ENCODE assay signal across 14 cellular contexts in the genomic region with DNA sequence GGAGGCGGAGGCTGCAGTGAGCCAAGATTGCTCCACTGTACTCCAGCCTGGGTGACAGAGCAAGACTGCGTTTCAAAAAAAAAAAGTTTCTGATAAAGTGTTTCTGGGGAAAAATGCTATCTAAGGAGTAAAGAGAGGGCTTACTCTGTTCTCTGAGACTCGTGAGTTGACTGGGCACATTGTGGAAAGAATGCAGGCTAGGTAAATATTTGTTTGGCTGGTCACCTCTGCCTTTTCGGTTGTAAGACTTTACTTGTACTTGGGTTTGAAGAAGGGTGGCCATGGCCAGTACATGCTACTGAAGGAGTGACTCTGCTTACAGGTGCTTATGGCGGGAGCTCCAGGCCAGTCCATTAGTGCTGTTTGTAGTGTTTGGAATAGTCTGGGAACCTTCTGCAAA.
DNase-seq lines count a peak whose midpoint lies in the region; ATAC-seq and TF ChIP-seq lines count a peak whose summit lies in the region.
"Had no signal": no experiment of that assay in that cellular context is flagged by ENCODE, and none has a peak within 500 bp of the region (broad histone marks: within the 10 kb centered on the region; RNA-seq: fewer than 3 reads in every experiment).

No MANE protein-coding gene starts in this region.

- no peaks in the 10 kb centered on the region for H3K27me3 Mint-ChIP-seq in activated naive CD4-positive, alpha-beta T cell treated with anti-CD3 and anti-CD28 coated beads for 36 hours (ENCODE audit: low read depth)
- H3K27me3 Mint-ChIP-seq in memory B cell: no peaks in the 10 kb centered on the region
- H3K27me3 Mint-ChIP-seq: CD4-positive, CD25-positive, alpha-beta regulatory T cell had no signal

- intact Hi-C loops in activated naive CD4-positive, alpha-beta T cell treated with anti-CD3 and anti-CD28 coated beads for 36 hours (cut with micrococcal nuclease): loop anchor here (2.0 kb wide), 1 partner anchor 69 kb away; no protein-coding TSS in a partner anchor
- intact Hi-C loops in testis (cut with DNase I; ENCODE audit: low total_unique reads): no loop called here
- intact Hi-C loops in prostate gland (cut with DNase I): no loop called here

- H4K20me1 ChIP-seq in OCI-LY1 (ENCODE audit: insufficient read depth, low read length): no peaks in the 10 kb centered on the region
- H4K20me1 ChIP-seq: BLaER1 had no signal

- no peaks in the 10 kb centered on the region for H3F3A ChIP-seq in OCI-LY1 (ENCODE audit: insufficient read depth, low read length)

- no peak overlapping the region for H2AFZ ChIP-seq in OCI-LY1 (ENCODE audit: low read length)
- H2AFZ ChIP-seq: GM23338 had no signal

- no peaks in the 10 kb centered on the region; the same call in 1 of the 2 replicates for H3K79me2 ChIP-seq in OCI-LY1 (ENCODE audit: insufficient read depth, low read length)

- no peak for TF ChIP-seq POLR2A in testis (IDR thresholded peaks at IDR 0.05)
- TF ChIP-seq POLR2A in prostate gland (IDR thresholded peaks at IDR 0.05): no peak

- no peak overlapping the region for H3K4me3 Mint-ChIP-seq in activated naive CD4-positive, alpha-beta T cell treated with anti-CD3 and anti-CD28 coated beads for 36 hours
- H3K4me3 Mint-ChIP-seq in memory B cell: no peak overlapping the region
- H3K4me3 Mint-ChIP-seq: GM23338, H9 had no signal

- TF ChIP-seq CTCF in OCI-LY1 (IDR thresholded peaks at IDR 0.05; ENCODE audit: low read length): no peak
- TF ChIP-seq CTCF in testis (IDR thresholded peaks at IDR 0.05): no peak
- TF ChIP-seq CTCF in prostate gland (IDR thresholded peaks at IDR 0.05): no peak

- DNase-seq in activated naive CD4-positive, alpha-beta T cell treated with anti-CD3 and anti-CD28 coated beads, Interleukin-2, amount 50 U/mL, for 72 hours (ENCODE audit: low spot score in 2 of 2): no peak
- DNase-seq in activated naive CD4-positive, alpha-beta T cell treated with anti-CD3 and anti-CD28 coated beads for 36 hours: no peak
- DNase-seq in memory B cell (ENCODE audit: low spot score in 2 of 2) (no peak), testis (no peak), prostate gland (ENCODE audit: low spot score) (no peak), NAMALWA (ENCODE audit: low spot score) (no peak)
- DNase-seq: CD4-positive, CD25-positive, alpha-beta regulatory T cell; DMS53; H9 had no signal

- no peak overlapping the region; the same call in 1 of the 2 replicates for H3K9ac ChIP-seq in OCI-LY1 (ENCODE audit: low read length)
- H3K9ac ChIP-seq: BLaER1 had no signal

- H3K4me2 ChIP-seq in OCI-LY1 (ENCODE audit: low read length): no peak overlapping the region
- H3K4me2 ChIP-seq: BLaER1, GM23338 had no signal

- H3K27ac Mint-ChIP-seq in activated naive CD4-positive, alpha-beta T cell treated with anti-CD3 and anti-CD28 coated beads, Interleukin-2, amount 50 U/mL, for 72 hours: peak overlapping the region; percentile 3 to 12
- H3K27ac Mint-ChIP-seq in activated naive CD4-positive, alpha-beta T cell treated with anti-CD3 and anti-CD28 coated beads for 36 hours: no peak overlapping the region
- H3K27ac Mint-ChIP-seq in memory B cell: peak overlapping the region; percentile 41
- H3K27ac Mint-ChIP-seq: GM23338, H9 had no signal

- H3K4me3 ChIP-seq in OCI-LY1 (ENCODE audit: low read depth, low read length, poor library complexity, severe bottlenecking) (no peak overlapping the region), testis (no peak overlapping the region), prostate gland (no peak overlapping the region)
- H3K4me3 ChIP-seq: BLaER1, GM23338 had no signal

- 78 to 82% methylated on average over 5 of the region's 5 CpGs for WGBS in testis, 2 donors
- 73% methylated on average over 5 of the region's 5 CpGs for WGBS in prostate gland

- ATAC-seq in activated naive CD4-positive, alpha-beta T cell treated with anti-CD3 and anti-CD28 coated beads, Interleukin-2, amount 50 U/mL, for 72 hours: no peak
- ATAC-seq in memory B cell (ENCODE audit: low read depth): no peak
- ATAC-seq in activated CD4-positive, CD25-positive, alpha-beta regulatory T cell treated with anti-CD3 and anti-CD28 coated beads, Interleukin-2, amount 50 U/mL, for 24 hours: no peak
- ATAC-seq: GM23338 had no signal

- no peaks in the 10 kb centered on the region for H3K9me2 ChIP-seq in OCI-LY1 (ENCODE audit: low read depth, low read length)

- H3K9me3 Mint-ChIP-seq in activated naive CD4-positive, alpha-beta T cell treated with anti-CD3 and anti-CD28 coated beads, Interleukin-2, amount 50 U/mL, for 72 hours: no peaks in the 10 kb centered on the region
- H3K9me3 Mint-ChIP-seq in activated naive CD4-positive, alpha-beta T cell treated with anti-CD3 and anti-CD28 coated beads for 36 hours: no peaks in the 10 kb centered on the region
- H3K9me3 Mint-ChIP-seq in memory B cell: no peaks in the 10 kb centered on the region
- H3K9me3 Mint-ChIP-seq: CD4-positive, CD25-positive, alpha-beta regulatory T cell; GM23338; H9 had no signal

- no peaks in the 10 kb centered on the region for H3K4me1 Mint-ChIP-seq in activated naive CD4-positive, alpha-beta T cell treated with anti-CD3 and anti-CD28 coated beads for 36 hours (ENCODE audit: low read depth)
- H3K4me1 Mint-ChIP-seq in memory B cell: peaks cover 2% of the 10 kb centered on the region
- H3K4me1 Mint-ChIP-seq: GM23338, H9 had no signal

- H3K9me3 ChIP-seq in OCI-LY1 (ENCODE audit: low read length): no peaks in the 10 kb centered on the region
- H3K9me3 ChIP-seq in testis: no peaks in the 10 kb centered on the region
- H3K9me3 ChIP-seq in prostate gland: no peaks in the 10 kb centered on the region
- H3K9me3 ChIP-seq: BLaER1 had no signal

- H3K4me1 ChIP-seq in OCI-LY1 (ENCODE audit: insufficient read depth, low read length, severe bottlenecking) (peaks cover 64% of the 10 kb centered on the region), testis (peaks cover 20% of the 10 kb centered on the region), prostate gland (replicated peaks) (no peaks in the 10 kb centered on the region)

- CTCF ChIA-PET in activated naive CD4-positive, alpha-beta T cell treated with anti-CD3 and anti-CD28 coated beads for 36 hours (lab: Charles Lee): interaction anchor here (0.7 to 1.1 kb wide), 2 partner anchors 69 to 155 kb away, joined by 3 read pairs; no protein-coding TSS in a partner anchor

- H3K36me3 Mint-ChIP-seq in activated naive CD4-positive, alpha-beta T cell treated with anti-CD3 and anti-CD28 coated beads, Interleukin-2, amount 50 U/mL, for 72 hours: no peaks in the 10 kb centered on the region
- H3K36me3 Mint-ChIP-seq in activated naive CD4-positive, alpha-beta T cell treated with anti-CD3 and anti-CD28 coated beads for 36 hours (ENCODE audit: low read depth): peaks cover 4% of the 10 kb centered on the region
- peaks cover 7% of the 10 kb centered on the region for H3K36me3 Mint-ChIP-seq in memory B cell

- H3K27ac ChIP-seq in OCI-LY1 (ENCODE audit: low read depth, low read length, poor library complexity, severe bottlenecking) (peak overlapping the region; percentile 85), testis (peak overlapping the region; percentile 63 to 74), prostate gland (no peak overlapping the region)
- H3K27ac ChIP-seq: 22Rv1, BLaER1 had no signal

- H3K36me3 ChIP-seq in OCI-LY1 (ENCODE audit: insufficient read depth, low read length) (peaks cover 34% of the 10 kb centered on the region; the same call in 1 of the 2 replicates), testis (ENCODE audit: low read depth, missing control alignments) (no peaks in the 10 kb centered on the region), prostate gland (no peaks in the 10 kb centered on the region)

- H3K27me3 ChIP-seq in OCI-LY1 (ENCODE audit: insufficient read depth, low read length) (no peaks in the 10 kb centered on the region), testis (no peaks in the 10 kb centered on the region), prostate gland (replicated peaks; ENCODE audit: insufficient read depth) (no peaks in the 10 kb centered on the region)
- H3K27me3 ChIP-seq: BLaER1 had no signal

Comparison
In these comparisons a context has a peak if more than half of its experiments do, and no peak if none do; other contexts are left out.
1. H3K27ac ChIP-seq: peak in OCI-LY1 (single experiment) and testis (2 of 2); none in prostate gland (0 of 2).